Comparison of ENCODE assay signal across 1 cellular context in the genomic region with DNA sequence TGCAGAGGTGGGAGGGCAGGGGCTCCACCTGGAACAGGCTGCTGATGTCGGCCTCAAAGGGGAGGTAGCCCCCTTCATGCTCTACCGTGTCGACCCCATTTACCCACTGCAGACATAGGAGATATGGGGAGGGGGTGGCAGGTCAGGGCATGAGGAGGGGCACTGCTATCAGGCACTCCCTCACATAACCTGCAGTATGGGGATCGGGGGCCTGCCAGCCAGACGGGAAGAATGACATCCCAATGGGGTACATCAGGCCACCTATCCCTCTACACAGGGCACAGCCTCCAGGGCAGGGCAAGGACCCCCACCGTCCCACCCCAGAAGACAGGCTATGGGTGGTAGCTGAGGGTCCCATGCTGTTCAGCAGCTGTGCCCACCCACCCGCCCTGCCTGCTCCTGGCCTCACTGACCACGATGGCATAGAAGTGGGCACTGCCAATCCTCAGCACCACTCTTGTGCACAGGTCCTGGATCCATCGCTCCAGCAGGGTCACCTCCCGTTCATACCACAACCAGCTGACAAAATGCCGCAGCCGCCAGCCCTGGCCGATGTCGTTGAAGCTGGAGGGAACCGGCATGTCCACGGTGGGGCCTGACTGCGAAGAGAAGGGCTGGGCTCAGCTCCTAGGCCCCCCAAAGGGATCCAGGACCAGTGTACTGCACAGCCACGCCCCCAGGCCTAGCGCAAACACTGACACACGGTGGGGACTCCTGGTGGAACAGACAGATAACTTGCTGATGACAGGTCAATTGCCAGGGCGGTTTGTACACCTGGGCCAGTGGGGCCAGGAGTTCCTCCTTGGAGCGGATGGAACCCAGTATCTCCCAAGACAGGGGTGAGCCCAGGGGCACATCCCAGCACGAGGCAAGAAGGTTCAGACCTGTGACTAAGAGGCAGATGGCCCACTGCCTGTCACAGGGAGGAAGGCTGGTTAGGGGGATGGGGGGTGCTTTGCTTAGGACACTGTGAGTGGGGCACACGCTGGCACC.
TF ChIP-seq lines count a peak whose summit lies in the region.

No MANE protein-coding gene starts in this region.

TF ChIP-seq in GM23338, 12 proteins besides CTCF, POLR2A, EP300 and RAD21:
- TF ChIP-seq, protein P1, sequence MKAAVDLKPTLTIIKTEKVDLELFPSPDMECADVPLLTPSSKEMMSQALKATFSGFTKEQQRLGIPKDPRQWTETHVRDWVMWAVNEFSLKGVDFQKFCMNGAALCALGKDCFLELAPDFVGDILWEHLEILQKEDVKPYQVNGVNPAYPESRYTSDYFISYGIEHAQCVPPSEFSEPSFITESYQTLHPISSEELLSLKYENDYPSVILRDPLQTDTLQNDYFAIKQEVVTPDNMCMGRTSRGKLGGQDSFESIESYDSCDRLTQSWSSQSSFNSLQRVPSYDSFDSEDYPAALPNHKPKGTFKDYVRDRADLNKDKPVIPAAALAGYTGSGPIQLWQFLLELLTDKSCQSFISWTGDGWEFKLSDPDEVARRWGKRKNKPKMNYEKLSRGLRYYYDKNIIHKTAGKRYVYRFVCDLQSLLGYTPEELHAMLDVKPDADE (IDR thresholded peaks at IDR 0.05): no peak
- TF ChIP-seq ZNF331 (CRISPR knock-in tag; IDR thresholded peaks at IDR 0.05; ENCODE audit: low read depth) (no peak), EZH2 (IDR thresholded peaks at IDR 0.05; ENCODE audit: low read depth, unreplicated experiment) (no peak), JUNB (IDR thresholded peaks at IDR 0.05; ENCODE audit: unreplicated experiment) (no peak), STAT1 (IDR thresholded peaks at IDR 0.05; ENCODE audit: unreplicated experiment) (no peak), POLR2AphosphoS5 (IDR thresholded peaks at IDR 0.05; ENCODE audit: low read depth) (no peak), NANOG (IDR thresholded peaks at IDR 0.05; ENCODE audit: borderline replicate concordance) (no peak), ZNF114 (CRISPR knock-in tag; IDR thresholded peaks at IDR 0.05) (no peak), CREB1 (CRISPR knock-in tag; IDR thresholded peaks at IDR 0.05; ENCODE audit: low read depth) (no peak), EZH2phosphoT487 (IDR thresholded peaks at IDR 0.05; ENCODE audit: unreplicated experiment) (no peak)
- TF ChIP-seq, protein P2, sequence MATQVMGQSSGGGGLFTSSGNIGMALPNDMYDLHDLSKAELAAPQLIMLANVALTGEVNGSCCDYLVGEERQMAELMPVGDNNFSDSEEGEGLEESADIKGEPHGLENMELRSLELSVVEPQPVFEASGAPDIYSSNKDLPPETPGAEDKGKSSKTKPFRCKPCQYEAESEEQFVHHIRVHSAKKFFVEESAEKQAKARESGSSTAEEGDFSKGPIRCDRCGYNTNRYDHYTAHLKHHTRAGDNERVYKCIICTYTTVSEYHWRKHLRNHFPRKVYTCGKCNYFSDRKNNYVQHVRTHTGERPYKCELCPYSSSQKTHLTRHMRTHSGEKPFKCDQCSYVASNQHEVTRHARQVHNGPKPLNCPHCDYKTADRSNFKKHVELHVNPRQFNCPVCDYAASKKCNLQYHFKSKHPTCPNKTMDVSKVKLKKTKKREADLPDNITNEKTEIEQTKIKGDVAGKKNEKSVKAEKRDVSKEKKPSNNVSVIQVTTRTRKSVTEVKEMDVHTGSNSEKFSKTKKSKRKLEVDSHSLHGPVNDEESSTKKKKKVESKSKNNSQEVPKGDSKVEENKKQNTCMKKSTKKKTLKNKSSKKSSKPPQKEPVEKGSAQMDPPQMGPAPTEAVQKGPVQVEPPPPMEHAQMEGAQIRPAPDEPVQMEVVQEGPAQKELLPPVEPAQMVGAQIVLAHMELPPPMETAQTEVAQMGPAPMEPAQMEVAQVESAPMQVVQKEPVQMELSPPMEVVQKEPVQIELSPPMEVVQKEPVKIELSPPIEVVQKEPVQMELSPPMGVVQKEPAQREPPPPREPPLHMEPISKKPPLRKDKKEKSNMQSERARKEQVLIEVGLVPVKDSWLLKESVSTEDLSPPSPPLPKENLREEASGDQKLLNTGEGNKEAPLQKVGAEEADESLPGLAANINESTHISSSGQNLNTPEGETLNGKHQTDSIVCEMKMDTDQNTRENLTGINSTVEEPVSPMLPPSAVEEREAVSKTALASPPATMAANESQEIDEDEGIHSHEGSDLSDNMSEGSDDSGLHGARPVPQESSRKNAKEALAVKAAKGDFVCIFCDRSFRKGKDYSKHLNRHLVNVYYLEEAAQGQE (IDR thresholded peaks at IDR 0.05; ENCODE audit: unreplicated experiment): no peak
- TF ChIP-seq, protein P3, sequence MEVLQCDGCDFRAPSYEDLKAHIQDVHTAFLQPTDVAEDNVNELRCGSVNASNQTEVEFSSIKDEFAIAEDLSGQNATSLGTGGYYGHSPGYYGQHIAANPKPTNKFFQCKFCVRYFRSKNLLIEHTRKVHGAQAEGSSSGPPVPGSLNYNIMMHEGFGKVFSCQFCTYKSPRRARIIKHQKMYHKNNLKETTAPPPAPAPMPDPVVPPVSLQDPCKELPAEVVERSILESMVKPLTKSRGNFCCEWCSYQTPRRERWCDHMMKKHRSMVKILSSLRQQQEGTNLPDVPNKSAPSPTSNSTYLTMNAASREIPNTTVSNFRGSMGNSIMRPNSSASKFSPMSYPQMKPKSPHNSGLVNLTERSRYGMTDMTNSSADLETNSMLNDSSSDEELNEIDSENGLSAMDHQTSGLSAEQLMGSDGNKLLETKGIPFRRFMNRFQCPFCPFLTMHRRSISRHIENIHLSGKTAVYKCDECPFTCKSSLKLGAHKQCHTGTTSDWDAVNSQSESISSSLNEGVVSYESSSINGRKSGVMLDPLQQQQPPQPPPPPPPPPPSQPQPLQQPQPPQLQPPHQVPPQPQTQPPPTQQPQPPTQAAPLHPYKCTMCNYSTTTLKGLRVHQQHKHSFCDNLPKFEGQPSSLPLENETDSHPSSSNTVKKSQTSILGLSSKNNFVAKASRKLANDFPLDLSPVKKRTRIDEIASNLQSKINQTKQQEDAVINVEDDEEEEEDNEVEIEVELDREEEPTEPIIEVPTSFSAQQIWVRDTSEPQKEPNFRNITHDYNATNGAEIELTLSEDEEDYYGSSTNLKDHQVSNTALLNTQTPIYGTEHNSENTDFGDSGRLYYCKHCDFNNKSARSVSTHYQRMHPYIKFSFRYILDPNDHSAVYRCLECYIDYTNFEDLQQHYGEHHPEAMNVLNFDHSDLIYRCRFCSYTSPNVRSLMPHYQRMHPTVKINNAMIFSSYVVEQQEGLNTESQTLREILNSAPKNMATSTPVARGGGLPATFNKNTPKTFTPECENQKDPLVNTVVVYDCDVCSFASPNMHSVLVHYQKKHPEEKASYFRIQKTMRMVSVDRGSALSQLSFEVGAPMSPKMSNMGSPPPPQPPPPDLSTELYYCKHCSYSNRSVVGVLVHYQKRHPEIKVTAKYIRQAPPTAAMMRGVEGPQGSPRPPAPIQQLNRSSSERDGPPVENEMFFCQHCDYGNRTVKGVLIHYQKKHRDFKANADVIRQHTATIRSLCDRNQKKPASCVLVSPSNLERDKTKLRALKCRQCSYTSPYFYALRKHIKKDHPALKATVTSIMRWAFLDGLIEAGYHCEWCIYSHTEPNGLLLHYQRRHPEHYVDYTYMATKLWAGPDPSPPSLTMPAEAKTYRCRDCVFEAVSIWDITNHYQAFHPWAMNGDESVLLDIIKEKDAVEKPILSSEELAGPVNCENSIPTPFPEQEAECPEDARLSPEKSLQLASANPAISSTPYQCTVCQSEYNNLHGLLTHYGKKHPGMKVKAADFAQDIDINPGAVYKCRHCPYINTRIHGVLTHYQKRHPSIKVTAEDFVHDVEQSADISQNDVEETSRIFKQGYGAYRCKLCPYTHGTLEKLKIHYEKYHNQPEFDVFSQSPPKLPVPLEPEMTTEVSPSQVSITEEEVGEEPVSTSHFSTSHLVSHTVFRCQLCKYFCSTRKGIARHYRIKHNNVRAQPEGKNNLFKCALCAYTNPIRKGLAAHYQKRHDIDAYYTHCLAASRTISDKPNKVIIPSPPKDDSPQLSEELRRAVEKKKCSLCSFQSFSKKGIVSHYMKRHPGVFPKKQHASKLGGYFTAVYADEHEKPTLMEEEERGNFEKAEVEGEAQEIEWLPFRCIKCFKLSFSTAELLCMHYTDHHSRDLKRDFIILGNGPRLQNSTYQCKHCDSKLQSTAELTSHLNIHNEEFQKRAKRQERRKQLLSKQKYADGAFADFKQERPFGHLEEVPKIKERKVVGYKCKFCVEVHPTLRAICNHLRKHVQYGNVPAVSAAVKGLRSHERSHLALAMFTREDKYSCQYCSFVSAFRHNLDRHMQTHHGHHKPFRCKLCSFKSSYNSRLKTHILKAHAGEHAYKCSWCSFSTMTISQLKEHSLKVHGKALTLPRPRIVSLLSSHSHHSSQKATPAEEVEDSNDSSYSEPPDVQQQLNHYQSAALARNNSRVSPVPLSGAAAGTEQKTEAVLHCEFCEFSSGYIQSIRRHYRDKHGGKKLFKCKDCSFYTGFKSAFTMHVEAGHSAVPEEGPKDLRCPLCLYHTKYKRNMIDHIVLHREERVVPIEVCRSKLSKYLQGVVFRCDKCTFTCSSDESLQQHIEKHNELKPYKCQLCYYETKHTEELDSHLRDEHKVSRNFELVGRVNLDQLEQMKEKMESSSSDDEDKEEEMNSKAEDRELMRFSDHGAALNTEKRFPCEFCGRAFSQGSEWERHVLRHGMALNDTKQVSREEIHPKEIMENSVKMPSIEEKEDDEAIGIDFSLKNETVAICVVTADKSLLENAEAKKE (CRISPR knock-in tag; IDR thresholded peaks at IDR 0.05): no peak
